20 cellular contexts compared by ENCODE assay signal in the genomic region with DNA sequence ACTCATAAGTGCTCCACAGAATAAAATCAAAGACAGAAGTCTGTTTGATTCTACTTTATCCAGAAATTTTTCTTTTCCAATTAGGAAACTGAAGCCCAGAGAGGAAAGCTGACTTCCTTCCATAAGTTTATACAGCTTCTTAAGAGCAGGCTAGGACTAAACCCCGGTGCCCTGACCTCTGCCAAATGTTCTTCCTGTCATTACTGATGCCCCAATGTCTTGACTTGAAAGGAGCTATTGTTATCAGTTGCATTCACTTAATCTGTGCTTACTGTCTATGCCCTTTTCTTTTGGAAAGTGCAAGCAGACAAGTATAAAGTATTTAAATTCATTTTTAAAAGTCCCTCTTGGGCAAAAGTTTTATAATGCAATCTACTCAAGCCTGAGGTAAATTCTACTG. TPM values are rescaled to one million over a fixed set of nuclear protein-coding genes. Genes with fewer than 3 reads are reported as not detected.
A peak's percentile ranks its signal among the peaks of the same experiment; 100 is the strongest.
DNase-seq lines count a peak whose midpoint lies in the region; ATAC-seq lines count a peak whose summit lies in the region.
"Had no signal": no experiment of that assay in that cellular context is flagged by ENCODE, and none has a peak within 500 bp of the region (broad histone marks: within the 10 kb centered on the region; RNA-seq: fewer than 3 reads in every experiment).

No MANE protein-coding gene starts in this region.

- no peak overlapping the region for H3K4me3 Mint-ChIP-seq in activated naive CD4-positive, alpha-beta T cell treated with anti-CD3 and anti-CD28 coated beads for 36 hours
- H3K4me3 Mint-ChIP-seq: activated CD4-positive, alpha-beta memory T cell treated with anti-CD3 and anti-CD28 coated beads for 36 hours; memory B cell had no signal

- H3K4me1 Mint-ChIP-seq in activated naive CD4-positive, alpha-beta T cell treated with anti-CD3 and anti-CD28 coated beads for 36 hours (ENCODE audit: low read depth): peaks cover 68% of the 10 kb centered on the region

- H3K36me3 Mint-ChIP-seq in activated naive CD4-positive, alpha-beta T cell treated with anti-CD3 and anti-CD28 coated beads for 36 hours (ENCODE audit: low read depth): peaks cover 81% of the 10 kb centered on the region
- H3K36me3 Mint-ChIP-seq in activated naive CD4-positive, alpha-beta T cell treated with anti-CD3 and anti-CD28 coated beads, Interleukin-2, amount 50 U/mL, for 72 hours: peaks cover 50 to 92% of the 10 kb centered on the region in 2 donors

- intact Hi-C loops in activated naive CD4-positive, alpha-beta T cell treated with anti-CD3 and anti-CD28 coated beads for 36 hours (cut with micrococcal nuclease): no loop called here

- H3K9me3 Mint-ChIP-seq in activated naive CD4-positive, alpha-beta T cell treated with anti-CD3 and anti-CD28 coated beads for 36 hours: no peaks in the 10 kb centered on the region
- H3K9me3 Mint-ChIP-seq in activated naive CD4-positive, alpha-beta T cell treated with anti-CD3 and anti-CD28 coated beads, Interleukin-2, amount 50 U/mL, for 72 hours: no peaks in the 10 kb centered on the region
- H3K9me3 Mint-ChIP-seq: activated CD4-positive, alpha-beta memory T cell treated with anti-CD3 and anti-CD28 coated beads for 36 hours; memory B cell had no signal

- no peak for DNase-seq in activated naive CD4-positive, alpha-beta T cell treated with anti-CD3 and anti-CD28 coated beads for 36 hours
- DNase-seq in activated naive CD4-positive, alpha-beta T cell treated with anti-CD3 and anti-CD28 coated beads, Interleukin-2, amount 50 U/mL, for 72 hours (ENCODE audit: low spot score in 2 of 2): no peak
- DNase-seq in RPMI7951 (ENCODE audit: low read depth) (peak; percentile 28), epidermal melanocyte (ENCODE audit: insufficient read length, low spot score) (peak; percentile 27), pons (ENCODE audit: low spot score) (peak; percentile 59), SIG-M5 treated with dmso at 0.1 percent for 504 hours (lab: John Stamatoyannopoulos, UW; ENCODE audit: unreplicated experiment) (no peak)
- DNase-seq in central memory CD4-positive, alpha-beta T cell: no peak
- DNase-seq: activated CD4-positive, alpha-beta memory T cell treated with anti-CD3 and anti-CD28 coated beads for 36 hours; activated effector memory CD4-positive, alpha-beta T cell treated with Interleukin-2 at 50 U/mL for 16 hours; AML-193; COR-L47; DMS79 treated with DMSO at 0.1 percent for 48 hours; H7; NCI-H1930; small intestine; stimulated activated CD4-positive, alpha-beta T cell treated with anti-CD3 and anti-CD28 coated beads, Interleukin-1b, Interleukin-23, amount 100 ng/mL, for 48 hours; T-helper 9 cell had no signal

- ATAC-seq in activated naive CD4-positive, alpha-beta T cell treated with anti-CD3 and anti-CD28 coated beads, Interleukin-2, amount 50 U/mL, for 72 hours: no peak
- ATAC-seq in GM21576 (IDR thresholded peaks at IDR 0.05; ENCODE audit: unreplicated experiment): no peak

- peak overlapping the region; percentile 34 for H3K27ac Mint-ChIP-seq in activated naive CD4-positive, alpha-beta T cell treated with anti-CD3 and anti-CD28 coated beads for 36 hours
- H3K27ac Mint-ChIP-seq in activated naive CD4-positive, alpha-beta T cell treated with anti-CD3 and anti-CD28 coated beads, Interleukin-2, amount 50 U/mL, for 72 hours: peak overlapping the region in 1 of 2 donors; percentile 28
- H3K27ac Mint-ChIP-seq: activated CD4-positive, alpha-beta memory T cell treated with anti-CD3 and anti-CD28 coated beads for 36 hours; memory B cell had no signal

- no peaks in the 10 kb centered on the region for H3K27me3 Mint-ChIP-seq in activated naive CD4-positive, alpha-beta T cell treated with anti-CD3 and anti-CD28 coated beads for 36 hours (ENCODE audit: low read depth)
- H3K27me3 Mint-ChIP-seq: activated CD4-positive, alpha-beta memory T cell treated with anti-CD3 and anti-CD28 coated beads for 36 hours; memory B cell had no signal

- CTCF ChIA-PET in activated naive CD4-positive, alpha-beta T cell treated with anti-CD3 and anti-CD28 coated beads for 36 hours (lab: Charles Lee): interaction anchor here (0.6 to 0.7 kb wide), 2 partner anchors 14 to 147 kb away, joined by 3 read pairs; no protein-coding TSS in a partner anchor

RNA-seq across cellular contexts. Expression of a gene that starts 18.1 kb away (rescaled TPM):
- 10 to 100 TPM; 50.0 to 53.6 TPM for total RNA-seq in activated naive CD4-positive, alpha-beta T cell treated with anti-CD3 and anti-CD28 coated beads for 36 hours
- 10 to 100 TPM; 34.5 to 63.3 TPM for total RNA-seq in activated naive CD4-positive, alpha-beta T cell treated with anti-CD3 and anti-CD28 coated beads, Interleukin-2, amount 50 U/mL, for 72 hours
- total RNA-seq in RPMI7951 (2014; rRNA removed; shearing (Covaris generic)): 0.49 and 3.4 TPM in 2 replicates
- total RNA-seq: A172 had no signal

RNA-seq across cellular contexts. Expression of a gene that starts 57.0 kb away (rescaled TPM):
- not detected for total RNA-seq in activated naive CD4-positive, alpha-beta T cell treated with anti-CD3 and anti-CD28 coated beads for 36 hours
- not detected for total RNA-seq in activated naive CD4-positive, alpha-beta T cell treated with anti-CD3 and anti-CD28 coated beads, Interleukin-2, amount 50 U/mL, for 72 hours
- total RNA-seq in RPMI7951 (2014; rRNA removed; shearing (Covaris generic)): not detected in 2 replicates
- total RNA-seq: A172; activated CD4-positive, alpha-beta memory T cell treated with anti-CD3 and anti-CD28 coated beads for 36 hours had no signal

Comparison
In these comparisons a context has a peak if more than half of its experiments do, and no peak if none do; other contexts are left out.
1. DNase-seq: peak in RPMI7951 (single experiment), epidermal melanocyte (single experiment) and pons (single experiment); none in activated naive CD4-positive, alpha-beta T cell treated with anti-CD3 and anti-CD28 coated beads for 36 hours (single experiment), activated naive CD4-positive, alpha-beta T cell treated with anti-CD3 and anti-CD28 coated beads, Interleukin-2, amount 50 U/mL, for 72 hours (0 of 2), SIG-M5 treated with dmso at 0.1 percent for 504 hours (single experiment) and central memory CD4-positive, alpha-beta T cell (single experiment).